15 cellular contexts compared by ENCODE assay signal in genomic region chr7:137975768-137976167, GRCh38. TPM values are rescaled to one million over a fixed set of nuclear protein-coding genes. Genes with fewer than 3 reads are reported as not detected.
A peak's percentile ranks its signal among the peaks of the same experiment; 100 is the strongest.
DNase-seq lines count a peak whose midpoint lies in the region; ATAC-seq and TF ChIP-seq lines count a peak whose summit lies in the region.
"Had no signal": no experiment of that assay in that cellular context is flagged by ENCODE, and none has a peak within 500 bp of the region (broad histone marks: within the 10 kb centered on the region; RNA-seq: fewer than 3 reads in every experiment).

No MANE protein-coding gene starts in this region.

- no peak for TF ChIP-seq EP300 in SK-N-SH (IDR thresholded peaks at IDR 0.05; ENCODE audit: borderline replicate concordance in 1 of 2, low read depth in 1 of 2, low read length in 1 of 2)

- H3K27ac ChIP-seq in SK-N-SH (ENCODE audit: low read depth in 2 of 2, low read length in 1 of 2) (peak overlapping the region; percentile 2 to 16; a peak in 2 of 4 replicates), uterus (peak overlapping the region; percentile 94 to 95)
- H3K27ac ChIP-seq: 22Rv1, hepatocyte, SJCRH30 had no signal

- peaks cover 82% of the 10 kb centered on the region for H3K4me1 Mint-ChIP-seq in osteocyte (ENCODE audit: unreplicated experiment)

- no peak for TF ChIP-seq RAD21 in SK-N-SH (IDR thresholded peaks at IDR 0.05; ENCODE audit: low read length)

- no peak overlapping the region for H3K4me3 ChIP-seq in SK-N-SH (ENCODE audit: low read depth in 2 of 2, low read length in 1 of 2)
- H3K4me3 ChIP-seq in uterus = no peak overlapping the region
- H3K4me3 ChIP-seq: hepatocyte, K562, SJCRH30 had no signal

- TF ChIP-seq CTCF in SK-N-SH (IDR thresholded peaks at IDR 0.05) (no peak), osteocyte (IDR thresholded peaks at IDR 0.05) (no peak), uterus (IDR thresholded peaks at IDR 0.05) (no peak)

- DNase-seq in SK-N-SH = no peak
- DNase-seq in Right ventricle myocardium superior = peak; percentile 48
- no peak for DNase-seq in osteocyte (ENCODE audit: extremely low spot score, unreplicated experiment)
- peak in 1 of 2 donors; percentile 55 for DNase-seq in uterus
- DNase-seq in NCI-H2107 (lab: John Stamatoyannopoulos, UW) = no peak
- no peak for DNase-seq in stimulated activated CD4-positive, alpha-beta T cell treated with anti-CD3 and anti-CD28 coated beads, Interleukin-4, amount 100 ng/mL, for 24 hours
- DNase-seq: mesendoderm, NCI-H146, SJCRH30 had no signal

- no peak overlapping the region for H3K9ac ChIP-seq in SK-N-SH

- peak overlapping the region; percentile 43 for H3K27ac Mint-ChIP-seq in osteocyte (ENCODE audit: unreplicated experiment)
- H3K27ac Mint-ChIP-seq: activated naive CD8-positive, alpha-beta T cell had no signal

- H3K36me3 Mint-ChIP-seq in osteocyte (ENCODE audit: unreplicated experiment) = peaks cover 4% of the 10 kb centered on the region

- H3K9me3 Mint-ChIP-seq in osteocyte (ENCODE audit: unreplicated experiment) = no peaks in the 10 kb centered on the region

- ATAC-seq in SK-N-SH treated with all-trans-retinoic acid at 6 μM for 48 hours = no peak
- peak; percentile 63 for ATAC-seq in Right ventricle myocardium superior (ENCODE audit: poor library complexity)
- no peak for ATAC-seq in HG03135 (IDR thresholded peaks at IDR 0.05; ENCODE audit: unreplicated experiment)

- CTCF ChIA-PET in SK-N-SH (lab: Yijun Ruan, JAX) = interaction anchor here (0.7 to 1.1 kb wide), 3 partner anchors 33 to 45 kb away, joined by 3 read pairs; no protein-coding TSS in a partner anchor

- H3K79me2 ChIP-seq in SK-N-SH (ENCODE audit: insufficient read depth) = peaks cover 97% of the 10 kb centered on the region

- 75% methylated on average over 2 of the region's 2 CpGs for whole genome bisulfite sequencing in SK-N-SH (ENCODE audit: low lambda C conversion rate)

- H2AFZ ChIP-seq in SK-N-SH (ENCODE audit: low read depth) = no peak overlapping the region
- H2AFZ ChIP-seq: hepatocyte had no signal

- H3K4me1 ChIP-seq in SK-N-SH (ENCODE audit: control insufficient read depth in 1 of 2, insufficient read depth in 2 of 2, low read depth in 1 of 2, low read length in 1 of 2) (peaks cover 23 to 30% of the 10 kb centered on the region in 2 experiments; a peak in 3 of 4 replicates), uterus (peaks cover 4 to 20% of the 10 kb centered on the region in 2 donors)

- H3K4me3 Mint-ChIP-seq in osteocyte (ENCODE audit: unreplicated experiment) = no peak overlapping the region
- H3K4me3 Mint-ChIP-seq: activated naive CD8-positive, alpha-beta T cell had no signal

- POLR2A ChIA-PET in SK-N-SH (lab: Yijun Ruan, JAX) = no interaction called here

- H4K20me1 ChIP-seq in SK-N-SH (ENCODE audit: insufficient read depth) = no peaks in the 10 kb centered on the region; the same call in 1 of the 2 replicates

- no peaks in the 10 kb centered on the region for H3K27me3 Mint-ChIP-seq in osteocyte (ENCODE audit: unreplicated experiment)
- H3K27me3 Mint-ChIP-seq: activated naive CD8-positive, alpha-beta T cell had no signal

- H3K27me3 ChIP-seq in SK-N-SH (ENCODE audit: insufficient read depth) = no peaks in the 10 kb centered on the region
- H3K27me3 ChIP-seq in uterus = no peaks in the 10 kb centered on the region
- H3K27me3 ChIP-seq: hepatocyte, SJCRH30 had no signal

- peaks cover 21% of the 10 kb centered on the region for H3F3A ChIP-seq in SK-N-SH (replicated peaks; ENCODE audit: insufficient read depth)

- TF ChIP-seq POLR2A in uterus (IDR thresholded peaks at IDR 0.05) = no peak

- H3K4me2 ChIP-seq in SK-N-SH = no peak overlapping the region
- H3K4me2 ChIP-seq: hepatocyte had no signal

- intact Hi-C loops in Right ventricle myocardium superior (cut with DNase I) (no loop called here), uterus (cut with DNase I; ENCODE audit: low total_unique reads) (no loop called here)

- H3K9me2 ChIP-seq in SK-N-SH = no peaks in the 10 kb centered on the region

- H3K36me3 ChIP-seq in SK-N-SH (replicated peaks in 1 of 2; ENCODE audit: control insufficient read depth in 1 of 2, insufficient read depth in 2 of 2, low read length in 1 of 2) = peaks cover 0 to 6% of the 10 kb centered on the region in 2 experiments
- H3K36me3 ChIP-seq in uterus = no peaks in the 10 kb centered on the region
- H3K36me3 ChIP-seq: SJCRH30 had no signal

- H3K9me3 ChIP-seq in SK-N-SH (no peaks in the 10 kb centered on the region), uterus (no peaks in the 10 kb centered on the region)
- H3K9me3 ChIP-seq: SJCRH30 had no signal

TF ChIP-seq in SK-N-SH, 30 proteins besides CTCF, POLR2A, EP300 and RAD21 (continues in another document):
- TF ChIP-seq GATA2 (CRISPR knock-in tag; IDR thresholded peaks at IDR 0.05) = no peak
- TF ChIP-seq RXRA (IDR thresholded peaks at IDR 0.05; ENCODE audit: borderline replicate concordance, low read depth) = no peak
- TF ChIP-seq FOXM1 (IDR thresholded peaks at IDR 0.05; ENCODE audit: low read depth) = no peak
- TF ChIP-seq USF1 (IDR thresholded peaks at IDR 0.05; ENCODE audit: borderline replicate concordance, low read depth) = no peak
- no peak for TF ChIP-seq TAF1 (IDR thresholded peaks at IDR 0.05; ENCODE audit: borderline replicate concordance, low read depth, low read length)
- no peak for TF ChIP-seq FOSL2 (IDR thresholded peaks at IDR 0.05; ENCODE audit: borderline replicate concordance, low read depth)
- no peak for TF ChIP-seq NRF1 (IDR thresholded peaks at IDR 0.05; ENCODE audit: low read depth, low read length)
- TF ChIP-seq ZBTB33 (IDR thresholded peaks at IDR 0.05; ENCODE audit: borderline replicate concordance, low read depth) = no peak

TF ChIP-seq in SK-N-SH treated with all-trans-retinoic acid at 6 μM for 48 hours, 23 proteins besides CTCF, POLR2A, EP300 and RAD21:
- no peak for TF ChIP-seq SNAI2 (CRISPR knock-in tag; IDR thresholded peaks at IDR 0.05)
- TF ChIP-seq PATZ1 (CRISPR knock-in tag; IDR thresholded peaks at IDR 0.05; ENCODE audit: borderline replicate concordance) = no peak
- TF ChIP-seq CSRNP3 (CRISPR knock-in tag; IDR thresholded peaks at IDR 0.05) = no peak
- TF ChIP-seq CREB5 (CRISPR knock-in tag; IDR thresholded peaks at IDR 0.05; ENCODE audit: low read depth) = no peak
- TF ChIP-seq ARNTL (CRISPR knock-in tag; IDR thresholded peaks at IDR 0.05; ENCODE audit: borderline replicate concordance, low read depth) = no peak
- TF ChIP-seq TCF4 (CRISPR knock-in tag; IDR thresholded peaks at IDR 0.05; ENCODE audit: borderline replicate concordance) = no peak
- no peak for TF ChIP-seq RARB (CRISPR knock-in tag; IDR thresholded peaks at IDR 0.05)
- TF ChIP-seq PPARA (CRISPR knock-in tag; IDR thresholded peaks at IDR 0.05; ENCODE audit: borderline replicate concordance) = no peak
- no peak for TF ChIP-seq ZNF565 (CRISPR knock-in tag; conservative IDR thresholded peaks at IDR 0.05; ENCODE audit: low read depth)

RNA-seq across cellular contexts. Expression of gene CREB3L2, which starts 26.1 kb away (rescaled TPM):
- 22.9 and 23.5 TPM in 2 replicates for polyA plus RNA-seq in SK-N-SH (2012; rRNA removed)
- polyA plus RNA-seq in SK-N-SH (2012; cell fraction: cytosol; rRNA removed) = 22.5 and 24.7 TPM in 2 replicates
- 14.7 and 18.0 TPM in 2 replicates for polyA plus RNA-seq in SK-N-SH (2012; cell fraction: nucleus; rRNA removed)
- 18.1 TPM for total RNA-seq in Right ventricle myocardium superior
- 143 and 144 TPM in 2 replicates for total RNA-seq in osteocyte
- total RNA-seq in uterus = 100 to 1,000 TPM in 1 of 4 donors, 10 to 100 TPM in 3; 24.7 to 185 (median 41.1) TPM
